Comparison of ENCODE assay signal across 13 cellular contexts in the genomic region with DNA sequence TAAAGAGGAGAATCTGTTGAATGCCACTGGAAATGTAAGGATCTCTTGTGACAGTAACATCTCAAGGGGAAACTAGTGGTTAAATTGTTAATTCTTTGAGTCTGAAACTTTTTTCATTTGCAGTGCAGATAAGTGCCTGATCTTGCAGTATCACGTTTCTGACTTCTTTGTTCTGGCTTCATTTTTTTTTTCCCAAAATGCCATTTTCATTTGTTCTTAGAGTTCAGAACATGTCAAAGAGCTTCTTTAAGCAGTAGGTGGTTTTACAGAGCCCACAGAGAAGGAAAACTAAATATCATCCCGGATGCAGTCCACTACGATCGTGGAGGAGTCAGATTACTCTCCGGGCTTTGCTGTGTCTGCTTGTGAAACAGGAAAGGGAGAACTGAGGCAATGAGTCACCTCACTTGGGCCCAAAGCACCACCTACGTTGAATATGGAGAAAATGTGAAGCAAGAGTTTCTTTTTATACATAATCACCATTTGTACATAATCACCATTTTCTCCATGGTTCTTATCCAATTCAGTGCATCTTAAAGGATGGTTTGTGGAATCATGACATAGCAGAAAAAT. TPM values are rescaled to one million over a fixed set of nuclear protein-coding genes. Genes with fewer than 3 reads are reported as not detected.
A peak's percentile ranks its signal among the peaks of the same experiment; 100 is the strongest.
DNase-seq lines count a peak whose midpoint lies in the region; ATAC-seq, FAIRE-seq and TF ChIP-seq lines count a peak whose summit lies in the region.
"Had no signal": no experiment of that assay in that cellular context is flagged by ENCODE, and none has a peak within 500 bp of the region (broad histone marks: within the 10 kb centered on the region; RNA-seq: fewer than 3 reads in every experiment).

No MANE protein-coding gene starts in this region.

- no peak overlapping the region; the same call in 2 of the 3 replicates for H2BK15ac ChIP-seq in IMR-90 (ENCODE audit: low read depth, low read length)

- H3K4me2 ChIP-seq in IMR-90 (ENCODE audit: low read depth, low read length) = peak overlapping the region; percentile 50; the same call in 1 of the 2 replicates
- no peak overlapping the region for H3K4me2 ChIP-seq in fibroblast of lung (ENCODE audit: extremely low read depth, insufficient read depth, low read length)

- peak overlapping the region; percentile 67; the same call in 1 of the 2 replicates for H3K18ac ChIP-seq in IMR-90 (ENCODE audit: low read depth, low read length)

- H4K5ac ChIP-seq in IMR-90 (ENCODE audit: low read depth, low read length) = peak overlapping the region; percentile 41; the same call in 1 of the 2 replicates

- H3K36me3 ChIP-seq in IMR-90 (ENCODE audit: control insufficient read depth, insufficient read depth, low read length) = peaks cover 15% of the 10 kb centered on the region
- no peaks in the 10 kb centered on the region for H3K36me3 ChIP-seq in SJSA1
- H3K36me3 ChIP-seq in fibroblast of lung (ENCODE audit: control insufficient read depth, insufficient read depth, low read length) = no peaks in the 10 kb centered on the region
- H3K36me3 ChIP-seq: ovary had no signal

- POLR2A ChIA-PET in IMR-90 (lab: Charles Lee; ENCODE audit: unreplicated experiment) = no interaction called here

- peak overlapping the region; percentile 79; the same call in 1 of the 2 replicates for H3K4ac ChIP-seq in IMR-90 (ENCODE audit: low read depth, low read length)

- dilution Hi-C loops in IMR-90 (cut with HindIII; ENCODE audit: low sequenced_read_pairs, unreplicated experiment) = no loop called here

- peak overlapping the region; percentile 92; the same call in 1 of the 2 replicates for H3K23ac ChIP-seq in IMR-90 (ENCODE audit: low read depth, low read length)

- intact Hi-C loops in IMR-90 (cut with micrococcal nuclease) = no loop called here

- peak overlapping the region; percentile 57 for H2BK120ac ChIP-seq in IMR-90 (ENCODE audit: low read depth, low read length)

- peak overlapping the region; percentile 77 for H3K14ac ChIP-seq in IMR-90 (replicated peaks; ENCODE audit: low read depth, low read length)

- in situ Hi-C loops in IMR-90 (cut with MboI; ENCODE audit: low sequenced_read_pairs) = no loop called here

- peak overlapping the region; percentile 11; the same call in 1 of the 2 replicates for H3K9ac ChIP-seq in IMR-90 (ENCODE audit: low read depth, low read length)
- H3K9ac ChIP-seq in fibroblast of lung (ENCODE audit: insufficient read depth, low read length) = no peak overlapping the region

- H2BK20ac ChIP-seq in IMR-90 (ENCODE audit: low read depth, low read length) = peak overlapping the region; percentile 79

- BruUV-seq in IMR-90 (replicated peaks; lab: Mats Ljungman, UMichigan) = no TSS peak

- no peak overlapping the region for H2AFZ ChIP-seq in IMR-90 (replicated peaks; ENCODE audit: low read length, poor library complexity)
- H2AFZ ChIP-seq in fibroblast of lung (ENCODE audit: low read length) = no peak overlapping the region

- H2AK5ac ChIP-seq in IMR-90 (ENCODE audit: low read depth, low read length) = no peak overlapping the region

- H3K4me1 ChIP-seq in IMR-90 (ENCODE audit: control insufficient read depth, insufficient read depth, low read length) = peaks cover 23% of the 10 kb centered on the region
- peaks cover 19% of the 10 kb centered on the region for H3K4me1 ChIP-seq in SJSA1 (replicated peaks)
- H3K4me1 ChIP-seq in fibroblast of lung (ENCODE audit: control insufficient read depth, extremely low read depth, insufficient read depth, low read length) = peaks cover 5% of the 10 kb centered on the region

- peaks cover 77% of the 10 kb centered on the region for H3K79me2 ChIP-seq in fibroblast of lung (ENCODE audit: control insufficient read depth, insufficient read depth, low read length)

- WGBS in IMR-90 (ENCODE audit: extremely low coverage in 2 of 2, insufficient read length in 1 of 2), 2 experiments = no CpG with 5 or more reads among the region's 6 CpGs

- H4K20me1 ChIP-seq in IMR-90 (ENCODE audit: insufficient read depth, low read length) (peaks cover 73% of the 10 kb centered on the region; the same call in 1 of the 2 replicates), fibroblast of lung (ENCODE audit: control insufficient read depth, extremely low read depth, insufficient read depth, low read length) (no peaks in the 10 kb centered on the region)

- CTCF ChIA-PET in IMR-90 (lab: Yijun Ruan, JAX) = interaction anchor here (0.7 to 1.1 kb wide), 4 partner anchors 9 to 311 kb away, joined by 3 to 6 read pairs (median 3); no protein-coding TSS in a partner anchor

- FAIRE-seq in urothelium cell line (lab: Jason Lieb, UNC) = no peak

- H3K79me1 ChIP-seq in IMR-90 (ENCODE audit: low read depth in 1 of 2, low read length in 2 of 2) = peaks cover 18 to 74% of the 10 kb centered on the region in 2 experiments

- DNase-seq in IMR-90 (peak; percentile 97), SJSA1 (ENCODE audit: low read depth in 1 of 2, low spot score in 2 of 2) (peak; percentile 35 to 48), fibroblast of lung (ENCODE audit: low read depth in 2 of 2) (peak; percentile 95 to 96), urothelium cell line (ENCODE audit: low spot score) (peak; percentile 51), germinal center (ENCODE audit: low spot score) (no peak)
- DNase-seq in activated effector memory CD4-positive, alpha-beta T cell treated with Interleukin-2 at 50 U/mL for 16 hours = no peak
- DNase-seq: activated CD8-positive, alpha-beta memory T cell treated with anti-CD3 and anti-CD28 coated beads, Interleukin-2, amount 10 ng/mL, durations not matched to agents 7 days and 5 days; DND-41; left cardiac atrium; ovary had no signal

- no peak for TF ChIP-seq RAD21 in IMR-90 (IDR thresholded peaks at IDR 0.05; ENCODE audit: low read length)

- H2AK9ac ChIP-seq in IMR-90 (replicated peaks; ENCODE audit: low read depth, low read length, poor library complexity) = no peak overlapping the region

- peak overlapping the region; percentile 30 to 65 for H4K8ac ChIP-seq in IMR-90 (ENCODE audit: low read depth in 2 of 2, low read length in 2 of 2)

- peak overlapping the region; percentile 26; the same call in 1 of the 2 replicates for H3K56ac ChIP-seq in IMR-90 (ENCODE audit: extremely low read depth, insufficient read depth, low read length)

- H3K4me3 ChIP-seq in IMR-90 (ENCODE audit: insufficient read depth, low read depth, low read length) = no peak overlapping the region
- no peak overlapping the region for H3K4me3 ChIP-seq in SJSA1
- H3K4me3 ChIP-seq in fibroblast of lung (replicated peaks in 1 of 4; ENCODE audit: control extremely low read depth in 1 of 4, insufficient read depth in 1 of 4, low read depth in 3 of 4, low read length in 4 of 4) = peak overlapping the region in 1 of 4 experiments; percentile 12
- H3K4me3 ChIP-seq: ovary had no signal

- no peaks in the 10 kb centered on the region for H3K9me3 ChIP-seq in IMR-90 (ENCODE audit: control insufficient read depth, insufficient read depth, low read length)
- no peaks in the 10 kb centered on the region for H3K9me3 ChIP-seq in SJSA1 (replicated peaks)
- H3K9me3 ChIP-seq in fibroblast of lung (ENCODE audit: control insufficient read depth, insufficient read depth, low read depth, low read length) = no peaks in the 10 kb centered on the region
- H3K9me3 ChIP-seq: ovary had no signal

- ATAC-seq in IMR-90 (ENCODE audit: low read depth) = peak; percentile 79
- no peak for ATAC-seq in GM18873 (IDR thresholded peaks at IDR 0.05; ENCODE audit: low FRiP score, unreplicated experiment)
- ATAC-seq: activated CD8-positive, alpha-beta memory T cell treated with anti-CD3 and anti-CD28 coated beads, Interleukin-2, amount 10 ng/mL, durations not matched to agents 7 days and 5 days had no signal

- H2BK5ac ChIP-seq in IMR-90 (ENCODE audit: low read depth, low read length, poor library complexity, severe bottlenecking) = peak overlapping the region; percentile 92

- H3K27ac ChIP-seq in IMR-90 (ENCODE audit: insufficient read depth, low read length) (peak overlapping the region; percentile 16; the same call in 1 of the 2 replicates), SJSA1 (no peak overlapping the region), fibroblast of lung (ENCODE audit: insufficient read depth, low read length) (no peak overlapping the region)
- H3K27ac ChIP-seq: ovary had no signal

- H3K9me1 ChIP-seq in IMR-90 (ENCODE audit: insufficient read depth, low read length) = peaks cover 21% of the 10 kb centered on the region

- H4K91ac ChIP-seq in IMR-90 (ENCODE audit: insufficient read depth, low read depth, low read length) = no peak overlapping the region

- no peak for TF ChIP-seq POLR2A in IMR-90 (IDR thresholded peaks at IDR 0.05; ENCODE audit: low read depth, low read length)

- no peaks in the 10 kb centered on the region for H3K27me3 ChIP-seq in IMR-90 (ENCODE audit: control insufficient read depth, insufficient read depth, low read length)
- H3K27me3 ChIP-seq in SJSA1 (replicated peaks) = no peaks in the 10 kb centered on the region
- H3K27me3 ChIP-seq in fibroblast of lung (ENCODE audit: control insufficient read depth, insufficient read depth, low read length) = no peaks in the 10 kb centered on the region
- H3K27me3 ChIP-seq: ovary had no signal

- TF ChIP-seq CTCF in IMR-90 (conservative IDR thresholded peaks at IDR 0.05; ENCODE audit: low read depth, low read length) (no peak), fibroblast of lung (conservative IDR thresholded peaks at IDR 0.05 in 1 of 2, IDR thresholded peaks at IDR 0.05 in 1 of 2; ENCODE audit: low read depth in 1 of 2, low read length in 2 of 2) (no peak)

TF ChIP-seq in IMR-90, 13 proteins besides CTCF, POLR2A, EP300 and RAD21 (continues in another document):
- TF ChIP-seq CHD1 (IDR thresholded peaks at IDR 0.05; ENCODE audit: low read depth, low read length) (no peak), CEBPB (IDR thresholded peaks at IDR 0.05; ENCODE audit: low read depth, low read length) (peak; percentile 96), SMC3 (IDR thresholded peaks at IDR 0.05; ENCODE audit: low read depth, low read length) (no peak), RCOR1 (IDR thresholded peaks at IDR 0.05; ENCODE audit: insufficient replicate concordance, low read length) (no peak), BHLHE40 (IDR thresholded peaks at IDR 0.05; ENCODE audit: low read depth, low read length) (no peak)

RNA-seq across cellular contexts. Expression of a gene that starts 43.9 kb away (rescaled TPM):
- total RNA-seq in IMR-90 (2012; rRNA removed) (72.4 and 130 TPM in 2 replicates), fibroblast of lung (4.4 and 7.3 TPM in 2 replicates)
- polyA plus RNA-seq in IMR-90 (2012; rRNA removed) (108 and 119 TPM in 2 replicates), fibroblast of lung (8.2 and 15.9 TPM in 2 replicates)
- 84.5 and 106 TPM in 2 replicates for polyA plus RNA-seq in IMR-90 (2012; cell fraction: cytosol; rRNA removed)
- 141 and 145 TPM in 2 replicates for polyA plus RNA-seq in IMR-90 (2012; cell fraction: nucleus; rRNA removed; ENCODE audit: low replicate concordance)
- total RNA-seq in SJSA1 (2014; rRNA removed; shearing (Covaris generic)) = 278 and 326 TPM in 2 replicates
- 7.0 and 15.7 TPM in 2 replicates for polyA plus RNA-seq in fibroblast of lung (2012)
- 6.4 and 9.3 TPM in 2 replicates for polyA minus RNA-seq in fibroblast of lung (ENCODE audit: low replicate concordance)
- total RNA-seq: activated CD8-positive, alpha-beta memory T cell treated with anti-CD3 and anti-CD28 coated beads, Interleukin-2, amount 10 ng/mL, durations not matched to agents 7 days and 5 days; NCI-H460 had no signal
- polyA plus RNA-seq: IgD-negative memory B cell had no signal

Comparison
In these comparisons a context has a peak if more than half of its experiments do, and no peak if none do; other contexts are left out.
1. DNase-seq: peak in IMR-90 (single experiment), SJSA1 (2 of 2), fibroblast of lung (2 of 2) and urothelium cell line (single experiment); none in germinal center (single experiment) and activated effector memory CD4-positive, alpha-beta T cell treated with Interleukin-2 at 50 U/mL for 16 hours (single experiment).